ENCODE assay signal across 20 cellular contexts in the genomic region with DNA sequence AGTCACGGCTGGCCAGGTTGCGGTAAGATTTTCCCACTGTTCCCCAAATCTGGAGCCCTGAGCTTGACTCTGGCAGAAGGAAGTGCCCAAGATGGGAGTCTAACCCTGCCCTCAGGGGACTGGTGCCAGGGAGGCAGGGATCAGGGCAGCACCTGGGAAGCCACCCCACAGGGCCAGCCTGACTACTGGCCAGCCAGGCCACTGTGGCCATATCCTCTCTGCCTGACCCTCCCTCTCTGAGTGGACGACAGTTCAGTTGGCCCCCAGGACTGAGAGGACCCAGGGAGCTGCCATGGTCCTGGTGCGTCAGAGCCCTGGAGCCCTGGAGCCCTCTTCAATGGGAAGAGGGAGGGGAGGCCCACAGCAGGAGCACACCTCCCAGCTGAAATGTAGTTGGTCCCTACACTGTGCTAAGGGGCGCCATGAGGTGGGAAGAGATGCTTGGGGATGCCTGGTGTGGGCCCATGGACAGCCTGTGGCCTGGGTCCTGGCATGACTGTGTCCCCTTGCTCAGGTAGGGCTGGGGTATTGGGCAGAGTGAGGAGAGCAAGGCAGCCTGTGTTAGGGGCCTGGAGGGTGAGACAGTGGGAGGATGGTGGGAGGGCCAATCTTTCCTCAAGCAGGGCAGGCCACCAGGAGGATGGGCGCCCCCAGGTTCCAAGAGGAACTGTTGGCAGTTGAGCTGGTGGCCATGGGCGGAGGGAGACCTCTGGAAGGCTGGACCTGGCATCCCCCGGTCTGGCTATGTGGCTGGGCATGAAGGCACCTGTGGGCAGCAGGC.
A peak's percentile ranks its signal among the peaks of the same experiment; 100 is the strongest.
DNase-seq lines count a peak whose midpoint lies in the region; ATAC-seq and TF ChIP-seq lines count a peak whose summit lies in the region.
"Had no signal": no experiment of that assay in that cellular context is flagged by ENCODE, and none has a peak within 500 bp of the region (broad histone marks: within the 10 kb centered on the region; RNA-seq: fewer than 3 reads in every experiment).

No MANE protein-coding gene starts in this region.

- peak overlapping the region; percentile 24 for H3K27ac Mint-ChIP-seq in activated naive CD8-positive, alpha-beta T cell treated with anti-CD3 and anti-CD28 coated beads, Interleukin-2, amount 10 ng/mL, durations not matched to agents 7 days and 5 days
- no peak overlapping the region for H3K27ac Mint-ChIP-seq in activated naive CD8-positive, alpha-beta T cell treated with anti-CD3 and anti-CD28 coated beads for 36 hours
- no peak overlapping the region for H3K27ac Mint-ChIP-seq in chondrocyte (ENCODE audit: unreplicated experiment)
- H3K27ac Mint-ChIP-seq: activated CD8-positive, alpha-beta T cell treated with anti-CD3 and anti-CD28 coated beads for 36 hours; endodermal cell; stimulated activated naive B cell treated with anti-CD40 and anti-IgM and Interleukin-4, amounts not matched to agents 10 μg/mL and 1 μg/mL and 100 μg/mL, for 72 hours had no signal

- no peak overlapping the region for H3K4me3 ChIP-seq in upper lobe of right lung

- H3K4me1 Mint-ChIP-seq in activated naive CD8-positive, alpha-beta T cell treated with anti-CD3 and anti-CD28 coated beads, Interleukin-2, amount 10 ng/mL, durations not matched to agents 7 days and 5 days, result no peaks in the 10 kb centered on the region
- no peaks in the 10 kb centered on the region for H3K4me1 Mint-ChIP-seq in activated naive CD8-positive, alpha-beta T cell treated with anti-CD3 and anti-CD28 coated beads for 36 hours
- H3K4me1 Mint-ChIP-seq in chondrocyte (ENCODE audit: low read depth), result no peaks in the 10 kb centered on the region
- H3K4me1 Mint-ChIP-seq: CD4-positive, alpha-beta memory T cell; endodermal cell; neural crest cell; stimulated activated naive B cell treated with anti-CD40 and anti-IgM and Interleukin-4, amounts not matched to agents 10 μg/mL and 1 μg/mL and 100 μg/mL, for 72 hours had no signal

- no peak for ATAC-seq in activated naive CD8-positive, alpha-beta T cell treated with anti-CD3 and anti-CD28 coated beads, Interleukin-2, amount 10 ng/mL, durations not matched to agents 7 days and 5 days (ENCODE audit: low read depth)
- ATAC-seq in upper lobe of right lung (no peak), HG02973 (IDR thresholded peaks at IDR 0.05; ENCODE audit: unreplicated experiment) (no peak), HG02885 (IDR thresholded peaks at IDR 0.05; ENCODE audit: poor library complexity, unreplicated experiment) (no peak)
- ATAC-seq: activated CD8-positive, alpha-beta T cell treated with anti-CD3 and anti-CD28 coated beads for 36 hours; stimulated activated naive B cell treated with anti-CD40 and anti-IgM and Interleukin-4, amounts not matched to agents 10 μg/mL and 1 μg/mL and 100 μg/mL, for 72 hours had no signal

- intact Hi-C loops in upper lobe of right lung (cut with DNase I), result no loop called here

- H3K36me3 Mint-ChIP-seq in activated naive CD8-positive, alpha-beta T cell treated with anti-CD3 and anti-CD28 coated beads, Interleukin-2, amount 10 ng/mL, durations not matched to agents 7 days and 5 days, result peaks cover 8% of the 10 kb centered on the region
- H3K36me3 Mint-ChIP-seq in activated naive CD8-positive, alpha-beta T cell treated with anti-CD3 and anti-CD28 coated beads for 36 hours, result peaks cover 2% of the 10 kb centered on the region
- H3K36me3 Mint-ChIP-seq in chondrocyte (ENCODE audit: low read depth), result peaks cover 19% of the 10 kb centered on the region

- no peaks in the 10 kb centered on the region for H3K4me1 ChIP-seq in upper lobe of right lung

- no peak overlapping the region for H3K4me3 Mint-ChIP-seq in activated naive CD8-positive, alpha-beta T cell treated with anti-CD3 and anti-CD28 coated beads, Interleukin-2, amount 10 ng/mL, durations not matched to agents 7 days and 5 days
- H3K4me3 Mint-ChIP-seq in activated naive CD8-positive, alpha-beta T cell treated with anti-CD3 and anti-CD28 coated beads for 36 hours, result no peak overlapping the region
- no peak overlapping the region for H3K4me3 Mint-ChIP-seq in chondrocyte (ENCODE audit: unreplicated experiment)
- H3K4me3 Mint-ChIP-seq: activated CD8-positive, alpha-beta T cell treated with anti-CD3 and anti-CD28 coated beads for 36 hours; endodermal cell; neural crest cell; stimulated activated naive B cell treated with anti-CD40 and anti-IgM and Interleukin-4, amounts not matched to agents 10 μg/mL and 1 μg/mL and 100 μg/mL, for 72 hours had no signal

- H3K36me3 ChIP-seq in upper lobe of right lung, result peaks cover 63% of the 10 kb centered on the region

- H3K27me3 Mint-ChIP-seq in activated naive CD8-positive, alpha-beta T cell treated with anti-CD3 and anti-CD28 coated beads, Interleukin-2, amount 10 ng/mL, durations not matched to agents 7 days and 5 days, result no peaks in the 10 kb centered on the region
- H3K27me3 Mint-ChIP-seq in activated naive CD8-positive, alpha-beta T cell treated with anti-CD3 and anti-CD28 coated beads for 36 hours, result no peaks in the 10 kb centered on the region
- H3K27me3 Mint-ChIP-seq in chondrocyte (ENCODE audit: low read depth), result no peaks in the 10 kb centered on the region
- H3K27me3 Mint-ChIP-seq: activated CD8-positive, alpha-beta T cell treated with anti-CD3 and anti-CD28 coated beads for 36 hours; CD4-positive, alpha-beta memory T cell; stimulated activated naive B cell treated with anti-CD40 and anti-IgM and Interleukin-4, amounts not matched to agents 10 μg/mL and 1 μg/mL and 100 μg/mL, for 72 hours had no signal

- TF ChIP-seq CTCF in chondrocyte (IDR thresholded peaks at IDR 0.05) (no peak), upper lobe of right lung (IDR thresholded peaks at IDR 0.05) (no peak)

- H3K27ac ChIP-seq in upper lobe of right lung, result no peak overlapping the region

- no peaks in the 10 kb centered on the region for H3K27me3 ChIP-seq in upper lobe of right lung

- peak; percentile 19 for DNase-seq in activated naive CD8-positive, alpha-beta T cell treated with anti-CD3 and anti-CD28 coated beads, Interleukin-2, amount 10 ng/mL, durations not matched to agents 7 days and 5 days
- no peak for DNase-seq in activated naive CD8-positive, alpha-beta T cell treated with anti-CD3 and anti-CD28 coated beads for 36 hours
- DNase-seq in chondrocyte (ENCODE audit: low spot score), result peak; percentile 78
- DNase-seq in mesenteric fat pad (ENCODE audit: low spot score), result peak; percentile 47
- DNase-seq in upper lobe of right lung, result peak; percentile 44
- DNase-seq in germinal center (ENCODE audit: low spot score), result no peak
- DNase-seq: activated CD8-positive, alpha-beta T cell treated with anti-CD3 and anti-CD28 coated beads for 36 hours; activated T-cell treated with anti-CD3 and anti-CD28 coated beads, Interleukin-2, amount 50 U/mL, for 48 hours; amygdala; CD4-positive, alpha-beta memory T cell; cerebellar nuclear complex; DND-41; endodermal cell; NCI-H1436; NCI-H2171; stimulated activated naive B cell treated with anti-CD40 and anti-IgM and Interleukin-4, amounts not matched to agents 10 μg/mL and 1 μg/mL and 100 μg/mL, for 72 hours; trophoblast cell had no signal

- H3K9me3 Mint-ChIP-seq in activated naive CD8-positive, alpha-beta T cell treated with anti-CD3 and anti-CD28 coated beads, Interleukin-2, amount 10 ng/mL, durations not matched to agents 7 days and 5 days, result no peaks in the 10 kb centered on the region
- no peaks in the 10 kb centered on the region for H3K9me3 Mint-ChIP-seq in activated naive CD8-positive, alpha-beta T cell treated with anti-CD3 and anti-CD28 coated beads for 36 hours
- no peaks in the 10 kb centered on the region for H3K9me3 Mint-ChIP-seq in chondrocyte (ENCODE audit: low read depth)
- H3K9me3 Mint-ChIP-seq: activated CD8-positive, alpha-beta T cell treated with anti-CD3 and anti-CD28 coated beads for 36 hours; CD4-positive, alpha-beta memory T cell; endodermal cell; neural crest cell; stimulated activated naive B cell treated with anti-CD40 and anti-IgM and Interleukin-4, amounts not matched to agents 10 μg/mL and 1 μg/mL and 100 μg/mL, for 72 hours had no signal

- H3K9me3 ChIP-seq in upper lobe of right lung, result no peaks in the 10 kb centered on the region

- POLR2A ChIA-PET in activated naive CD8-positive, alpha-beta T cell treated with anti-CD3 and anti-CD28 coated beads, Interleukin-2, amount 10 ng/mL, durations not matched to agents 7 days and 5 days (lab: Charles Lee), result no interaction called here

Comparison
In these comparisons a context has a peak if more than half of its experiments do, and no peak if none do; other contexts are left out.
1. DNase-seq: peak in activated naive CD8-positive, alpha-beta T cell treated with anti-CD3 and anti-CD28 coated beads, Interleukin-2, amount 10 ng/mL, durations not matched to agents 7 days and 5 days (single experiment), chondrocyte (single experiment), mesenteric fat pad (single experiment) and upper lobe of right lung (single experiment); none in activated naive CD8-positive, alpha-beta T cell treated with anti-CD3 and anti-CD28 coated beads for 36 hours (single experiment) and germinal center (single experiment).